ENCODE assay signal across 26 cellular contexts in genomic region chr21:42401820-42402251, GRCh38. TPM values are rescaled to one million over a fixed set of nuclear protein-coding genes. Genes with fewer than 3 reads are reported as not detected.
DNase-seq lines count a peak whose midpoint lies in the region; ATAC-seq, FAIRE-seq and TF ChIP-seq lines count a peak whose summit lies in the region.
"Had no signal": no experiment of that assay in that cellular context is flagged by ENCODE, and none has a peak within 500 bp of the region (broad histone marks: within the 10 kb centered on the region; RNA-seq: fewer than 3 reads in every experiment).

No MANE protein-coding gene starts in this region.

- no peak overlapping the region for H2AFZ ChIP-seq in HepG2 (ENCODE audit: low read length)
- H2AFZ ChIP-seq: PC-9 had no signal

- no peak for ATAC-seq in HepG2
- ATAC-seq in right lobe of liver, result no peak
- ATAC-seq in T-helper 17 cell, result no peak
- ATAC-seq in activated naive CD8-positive, alpha-beta T cell treated with anti-CD3 and anti-CD28 coated beads, Interleukin-2, amount 10 ng/mL, durations not matched to agents 7 days and 5 days (ENCODE audit: low read depth), result no peak
- ATAC-seq in stimulated activated naive CD8-positive, alpha-beta T cell treated with anti-CD3 and anti-CD28 coated beads, Interleukin-15, amount 100 ng/mL, for 72 hours, result no peak
- no peak for ATAC-seq in HG03469 (IDR thresholded peaks at IDR 0.05; ENCODE audit: unreplicated experiment)
- ATAC-seq: heart left ventricle had no signal

- H3K27me3 ChIP-seq in HepG2 (ENCODE audit: control insufficient read depth in 1 of 2, insufficient read depth in 2 of 2, low read length in 2 of 2) (peaks cover 0 to 2% of the 10 kb centered on the region in 2 experiments; a peak in 2 of 5 replicates), right lobe of liver (no peaks in the 10 kb centered on the region), adrenal gland (no peaks in the 10 kb centered on the region)

- TF ChIP-seq POLR2A in HepG2 (IDR thresholded peaks at IDR 0.05; ENCODE audit: insufficient read depth in 1 of 2, low read depth in 2 of 2, low read length in 2 of 2) (no peak), right lobe of liver (IDR thresholded peaks at IDR 0.05) (no peak), adrenal gland (IDR thresholded peaks at IDR 0.05) (no peak)

- DNase-seq in HepG2 (ENCODE audit: low spot score) (no peak), right lobe of liver (no peak), T-helper 17 cell (no peak), adrenal gland (no peak), NCI-H748 (lab: John Stamatoyannopoulos, UW; ENCODE audit: unreplicated experiment) (no peak)
- no peak for DNase-seq in activated naive CD8-positive, alpha-beta T cell treated with anti-CD3 and anti-CD28 coated beads, Interleukin-2, amount 10 ng/mL, durations not matched to agents 7 days and 5 days
- no peak for DNase-seq in stimulated activated naive CD8-positive, alpha-beta T cell treated with anti-CD3 and anti-CD28 coated beads, Interleukin-15, amount 100 ng/mL, for 72 hours
- DNase-seq: activated B cell treated with CpG ODN at 0.5 μM for 24 hours; DMS53; GOT3; heart left ventricle; NCI-H1092; NCI-H2081; PC-9; SIG-M5; stimulated activated CD4-positive, alpha-beta T cell treated with anti-CD3 and anti-CD28 coated beads, Interleukin-1b, Interleukin-23, amount 100 ng/mL, for 48 hours; stimulated activated naive CD4-positive, alpha-beta T cell; tibial artery had no signal

- H3K27ac Mint-ChIP-seq in T-helper 17 cell, result peak overlapping the region; percentile 42
- peak overlapping the region; percentile 89 for H3K27ac Mint-ChIP-seq in activated naive CD8-positive, alpha-beta T cell treated with anti-CD3 and anti-CD28 coated beads, Interleukin-2, amount 10 ng/mL, durations not matched to agents 7 days and 5 days
- peak overlapping the region; percentile 72 to 89 for H3K27ac Mint-ChIP-seq in stimulated activated naive CD8-positive, alpha-beta T cell treated with anti-CD3 and anti-CD28 coated beads, Interleukin-15, amount 100 ng/mL, for 72 hours
- H3K27ac Mint-ChIP-seq: activated B cell treated with CpG ODN at 0.5 μM for 24 hours had no signal

- no peak for TF ChIP-seq EP300 in HepG2 (IDR thresholded peaks at IDR 0.05; ENCODE audit: low read depth in 2 of 2, low read length in 2 of 2)
- TF ChIP-seq EP300 in HepG2 (CRISPR knock-in tag; IDR thresholded peaks at IDR 0.05; ENCODE audit: borderline replicate concordance), result no peak

- no peak overlapping the region for H3K4me2 ChIP-seq in HepG2 (ENCODE audit: low read depth, low read length)
- H3K4me2 ChIP-seq: KMS-11, PC-9 had no signal

- H3K9ac ChIP-seq in HepG2 (ENCODE audit: insufficient read depth, low read depth, low read length), result no peak overlapping the region
- H3K9ac ChIP-seq: KMS-11 had no signal

- H4K20me1 ChIP-seq in HepG2 (ENCODE audit: insufficient read depth, low read length), result no peaks in the 10 kb centered on the region

- H3K36me3 ChIP-seq in HepG2 (replicated peaks in 1 of 2; ENCODE audit: control insufficient read depth in 1 of 2, insufficient read depth in 2 of 2, low read length in 2 of 2) (no peaks in the 10 kb centered on the region), right lobe of liver (no peaks in the 10 kb centered on the region), adrenal gland (replicated peaks in 1 of 2) (no peaks in the 10 kb centered on the region)
- H3K36me3 ChIP-seq: heart left ventricle, prostate gland, tibial artery had no signal

- intact Hi-C loops in HepG2 (cut with micrococcal nuclease; ENCODE audit: unreplicated experiment), result no loop called here
- intact Hi-C loops in right lobe of liver (cut with DNase I), result no loop called here
- intact Hi-C loops in adrenal gland (cut with DNase I), result no loop called here

- POLR2A ChIA-PET in HepG2 (lab: Yijun Ruan, JAX), result interaction anchor here (2.0 kb wide), 1 partner anchor 12 kb away, joined by 5 read pairs; no protein-coding TSS in a partner anchor
- POLR2A ChIA-PET in activated naive CD8-positive, alpha-beta T cell treated with anti-CD3 and anti-CD28 coated beads, Interleukin-2, amount 10 ng/mL, durations not matched to agents 7 days and 5 days (lab: Charles Lee), result interaction anchor here (3.9 to 6.7 kb wide), 2 partner anchors 9 to 19 kb away, joined by 53 to 182 read pairs; no protein-coding TSS in a partner anchor

- peaks cover 44% of the 10 kb centered on the region for H3K4me1 Mint-ChIP-seq in T-helper 17 cell
- peaks cover 50% of the 10 kb centered on the region for H3K4me1 Mint-ChIP-seq in activated naive CD8-positive, alpha-beta T cell treated with anti-CD3 and anti-CD28 coated beads, Interleukin-2, amount 10 ng/mL, durations not matched to agents 7 days and 5 days
- H3K4me1 Mint-ChIP-seq in stimulated activated naive CD8-positive, alpha-beta T cell treated with anti-CD3 and anti-CD28 coated beads, Interleukin-15, amount 100 ng/mL, for 72 hours, result peaks cover 73% of the 10 kb centered on the region

- BruUV-seq in HepG2 (replicated peaks; lab: Mats Ljungman, UMichigan), result no TSS peak

- no peak for TF ChIP-seq RAD21 in HepG2 (CRISPR knock-in tag; IDR thresholded peaks at IDR 0.05)

- H3K27me3 Mint-ChIP-seq in T-helper 17 cell, result no peaks in the 10 kb centered on the region
- no peaks in the 10 kb centered on the region for H3K27me3 Mint-ChIP-seq in activated naive CD8-positive, alpha-beta T cell treated with anti-CD3 and anti-CD28 coated beads, Interleukin-2, amount 10 ng/mL, durations not matched to agents 7 days and 5 days
- no peaks in the 10 kb centered on the region for H3K27me3 Mint-ChIP-seq in stimulated activated naive CD8-positive, alpha-beta T cell treated with anti-CD3 and anti-CD28 coated beads, Interleukin-15, amount 100 ng/mL, for 72 hours

- H3K79me2 ChIP-seq in HepG2 (ENCODE audit: insufficient read depth, low read length), result no peaks in the 10 kb centered on the region

- H3K36me3 Mint-ChIP-seq in T-helper 17 cell (ENCODE audit: low read depth), result peaks cover 7% of the 10 kb centered on the region
- H3K36me3 Mint-ChIP-seq in activated naive CD8-positive, alpha-beta T cell treated with anti-CD3 and anti-CD28 coated beads, Interleukin-2, amount 10 ng/mL, durations not matched to agents 7 days and 5 days, result peaks cover 29% of the 10 kb centered on the region

- TF ChIP-seq CTCF in HepG2 (CRISPR knock-in tag; IDR thresholded peaks at IDR 0.05), result no peak
- TF ChIP-seq CTCF in right lobe of liver (IDR thresholded peaks at IDR 0.05), result no peak
- TF ChIP-seq CTCF in adrenal gland (IDR thresholded peaks at IDR 0.05), result no peak

- no peak for FAIRE-seq in HepG2 (lab: Jason Lieb, UNC)
- FAIRE-seq: bronchial epithelial cell, endothelial cell of umbilical vein had no signal

- H3K27ac ChIP-seq in HepG2 (ENCODE audit: extremely low read length, insufficient read depth, low read length), result no peak overlapping the region
- no peak overlapping the region for H3K27ac ChIP-seq in right lobe of liver
- no peak overlapping the region for H3K27ac ChIP-seq in adrenal gland
- H3K27ac ChIP-seq: heart left ventricle, KMS-11, PC-9, prostate gland, tibial artery had no signal

- H3K9me3 ChIP-seq in HepG2 (ENCODE audit: low read length), result peaks cover 9% of the 10 kb centered on the region
- H3K9me3 ChIP-seq in right lobe of liver, result no peaks in the 10 kb centered on the region
- H3K9me3 ChIP-seq in T-helper 17 cell (ENCODE audit: control insufficient read depth, low read length, poor library complexity, severe bottlenecking), result no peaks in the 10 kb centered on the region
- H3K9me3 ChIP-seq in adrenal gland (replicated peaks in 1 of 3), result no peaks in the 10 kb centered on the region
- H3K9me3 ChIP-seq: prostate gland, tibial artery had no signal

- H3K9me3 Mint-ChIP-seq in activated naive CD8-positive, alpha-beta T cell treated with anti-CD3 and anti-CD28 coated beads, Interleukin-2, amount 10 ng/mL, durations not matched to agents 7 days and 5 days, result peaks cover 6% of the 10 kb centered on the region
- peaks cover 9 to 12% of the 10 kb centered on the region in 2 donors for H3K9me3 Mint-ChIP-seq in stimulated activated naive CD8-positive, alpha-beta T cell treated with anti-CD3 and anti-CD28 coated beads, Interleukin-15, amount 100 ng/mL, for 72 hours
- H3K9me3 Mint-ChIP-seq: neural crest cell had no signal

- WGBS in HepG2 (ENCODE audit: low lambda C conversion rate), result 50% methylated on average over 2 of the region's 2 CpGs
- WGBS in right lobe of liver (ENCODE audit: insufficient coverage, low coverage, low lambda C conversion rate, missing lambda C conversion rate), result 45% methylated on average over 2 of the region's 2 CpGs
- 76 to 82% (median 79%) methylated on average over 2 of the region's 2 CpGs for WGBS in adrenal gland, 4 donors

- peaks cover 38% of the 10 kb centered on the region for H3K4me1 ChIP-seq in HepG2 (ENCODE audit: insufficient read depth, low read length)
- H3K4me1 ChIP-seq in right lobe of liver, result no peaks in the 10 kb centered on the region
- H3K4me1 ChIP-seq in adrenal gland (replicated peaks in 1 of 2), result no peaks in the 10 kb centered on the region
- H3K4me1 ChIP-seq: heart left ventricle, prostate gland, tibial artery had no signal

- no peak overlapping the region for H3K4me3 ChIP-seq in HepG2 (replicated peaks in 1 of 3; ENCODE audit: insufficient read depth in 1 of 3, low read depth in 2 of 3, low read length in 3 of 3)
- H3K4me3 ChIP-seq in right lobe of liver, result no peak overlapping the region
- H3K4me3 ChIP-seq in adrenal gland, result no peak overlapping the region
- H3K4me3 ChIP-seq: heart left ventricle, PC-9, prostate gland, tibial artery had no signal

- in situ Hi-C loops in HepG2 (cut with HindIII; ENCODE audit: extremely low pct_ligation_motif_present, low pct_unique_long_range_greater_than_20kb), result no loop called here

- CTCF ChIA-PET in HepG2 (lab: Yijun Ruan, JAX; ENCODE audit: low intra/inter-chr PET ratio, low total read pairs), result no interaction called here

- peak overlapping the region; percentile 0 for H3K4me3 Mint-ChIP-seq in T-helper 17 cell
- H3K4me3 Mint-ChIP-seq in activated naive CD8-positive, alpha-beta T cell treated with anti-CD3 and anti-CD28 coated beads, Interleukin-2, amount 10 ng/mL, durations not matched to agents 7 days and 5 days, result peak overlapping the region; percentile 74
- peak overlapping the region; percentile 40 to 74 for H3K4me3 Mint-ChIP-seq in stimulated activated naive CD8-positive, alpha-beta T cell treated with anti-CD3 and anti-CD28 coated beads, Interleukin-15, amount 100 ng/mL, for 72 hours
- H3K4me3 Mint-ChIP-seq: activated B cell treated with CpG ODN at 0.5 μM for 24 hours, neural crest cell had no signal

RNA-seq across cellular contexts. Expression of gene UBASH3A, which starts 1.9 kb away (rescaled TPM):
- total RNA-seq in HepG2 (2016; rRNA removed; fragmentation: Illumina TruSeq; extraction: Trizol) (not detected in 2 replicates), right lobe of liver (under 1 TPM; 0.12 to 0.50 (median 0.15) TPM), T-helper 17 cell (10 to 100 TPM; 49.5 to 50.3 TPM), adrenal gland (1 to 10 TPM in 1 of 8 donors, under 1 TPM in 6, not detected in 1; 0.21 to 1.2 (median 0.43) TPM)
- not detected in 2 replicates for total RNA-seq in HepG2 (2016; cell fraction: cytosol; rRNA removed; fragmentation: Illumina TruSeq; extraction: Trizol; ENCODE audit: low read depth)
- not detected in 2 replicates for total RNA-seq in HepG2 (2016; cell fraction: insoluble cytoplasmic fraction; rRNA removed; fragmentation: Illumina TruSeq; extraction: Trizol)
- not detected in 2 replicates for total RNA-seq in HepG2 (2016; cell fraction: membrane; rRNA removed; fragmentation: Illumina TruSeq; extraction: Trizol)
- not detected in 2 replicates for total RNA-seq in HepG2 (2016; cell fraction: nucleus; rRNA removed; fragmentation: Illumina TruSeq; extraction: Trizol)
- polyA plus RNA-seq in HepG2 (2011; rRNA removed) (0.03 TPM in 1 of 2 replicates, not detected in the other), adrenal gland (under 1 TPM; 0.09 to 0.88 (median 0.44) TPM)
- not detected in 2 replicates for polyA plus RNA-seq in HepG2 (2011; cell fraction: cytosol; rRNA removed)
- polyA plus RNA-seq in HepG2 (2011; cell fraction: nucleus; rRNA removed), result 0.14 TPM in 1 of 2 replicates, not detected in the other
- not detected in 2 replicates for polyA plus RNA-seq in HepG2 (2012)
- not detected in 2 replicates for polyA plus RNA-seq in HepG2 (2016; cell fraction: cytosol; fragmentation: Illumina TruSeq; extraction: Trizol; ENCODE audit: low read depth)
- polyA plus RNA-seq in HepG2 (2016; cell fraction: insoluble cytoplasmic fraction; fragmentation: Illumina TruSeq; extraction: Trizol; ENCODE audit: low read depth), result not detected in 2 replicates
- polyA plus RNA-seq in HepG2 (2016; cell fraction: membrane; fragmentation: Illumina TruSeq; extraction: Trizol; ENCODE audit: low read depth), result not detected in 2 replicates
- not detected in 2 replicates for polyA plus RNA-seq in HepG2 (2016; cell fraction: nucleus; fragmentation: Illumina TruSeq; extraction: Trizol; ENCODE audit: insufficient read depth, low read depth)
- 0.05 and 0.24 TPM in 2 replicates for polyA minus RNA-seq in HepG2 (2011; rRNA and poly(A)+ RNA removed; ENCODE audit: low replicate concordance)
- not detected in 2 replicates for polyA minus RNA-seq in HepG2 (2011; cell fraction: cytosol; rRNA and poly(A)+ RNA removed)
- polyA minus RNA-seq in HepG2 (2011; cell fraction: nucleus; rRNA and poly(A)+ RNA removed), result not detected in 2 replicates
- total RNA-seq in activated naive CD8-positive, alpha-beta T cell treated with anti-CD3 and anti-CD28 coated beads, Interleukin-2, amount 10 ng/mL, durations not matched to agents 7 days and 5 days, result 10 to 100 TPM; 77.8 to 80.2 TPM
- total RNA-seq: activated B cell treated with CpG ODN at 0.5 μM for 24 hours, bronchial epithelial cell, endothelial cell of umbilical vein, HT-29, neural crest cell, PC-9 had no signal
- polyA plus RNA-seq: endothelial cell of umbilical vein had no signal

RNA-seq across cellular contexts. Expression of gene TMPRSS3, which starts 6.0 kb away (rescaled TPM):
- total RNA-seq in HepG2 (2016; rRNA removed; fragmentation: Illumina TruSeq; extraction: Trizol) (2.8 and 3.5 TPM in 2 replicates), right lobe of liver (under 1 TPM; 0.22 to 0.97 (median 0.71) TPM), T-helper 17 cell (1 to 10 TPM; 2.8 to 4.5 TPM), adrenal gland (1 to 10 TPM in 3 of 8 donors, under 1 TPM in 4, not detected in 1; 0.14 to 2.9 (median 0.78) TPM)
- total RNA-seq in HepG2 (2016; cell fraction: cytosol; rRNA removed; fragmentation: Illumina TruSeq; extraction: Trizol; ENCODE audit: low read depth), result 3.0 and 3.4 TPM in 2 replicates
- total RNA-seq in HepG2 (2016; cell fraction: insoluble cytoplasmic fraction; rRNA removed; fragmentation: Illumina TruSeq; extraction: Trizol), result 3.4 and 4.2 TPM in 2 replicates
- 4.9 and 6.4 TPM in 2 replicates for total RNA-seq in HepG2 (2016; cell fraction: membrane; rRNA removed; fragmentation: Illumina TruSeq; extraction: Trizol)
- 2.5 and 3.0 TPM in 2 replicates for total RNA-seq in HepG2 (2016; cell fraction: nucleus; rRNA removed; fragmentation: Illumina TruSeq; extraction: Trizol)
- polyA plus RNA-seq in HepG2 (2011; rRNA removed) (16.9 and 17.8 TPM in 2 replicates), adrenal gland (under 1 TPM in 2 of 3 donors, not detected in 1; 0.18 to 0.37 TPM)
- 14.6 and 15.1 TPM in 2 replicates for polyA plus RNA-seq in HepG2 (2011; cell fraction: cytosol; rRNA removed)
- polyA plus RNA-seq in HepG2 (2011; cell fraction: nucleus; rRNA removed), result 14.6 and 14.7 TPM in 2 replicates
- polyA plus RNA-seq in HepG2 (2012), result 3.3 and 13.6 TPM in 2 replicates
- polyA plus RNA-seq in HepG2 (2016; cell fraction: cytosol; fragmentation: Illumina TruSeq; extraction: Trizol; ENCODE audit: low read depth), result 3.5 and 4.6 TPM in 2 replicates
- 4.4 and 4.5 TPM in 2 replicates for polyA plus RNA-seq in HepG2 (2016; cell fraction: insoluble cytoplasmic fraction; fragmentation: Illumina TruSeq; extraction: Trizol; ENCODE audit: low read depth)
- polyA plus RNA-seq in HepG2 (2016; cell fraction: membrane; fragmentation: Illumina TruSeq; extraction: Trizol; ENCODE audit: low read depth), result 4.1 and 5.4 TPM in 2 replicates
- polyA plus RNA-seq in HepG2 (2016; cell fraction: nucleus; fragmentation: Illumina TruSeq; extraction: Trizol; ENCODE audit: insufficient read depth, low read depth), result 2.8 and 4.3 TPM in 2 replicates
- polyA minus RNA-seq in HepG2 (2011; rRNA and poly(A)+ RNA removed; ENCODE audit: low replicate concordance), result 16.7 and 58.0 TPM in 2 replicates
- 4.6 and 6.1 TPM in 2 replicates for polyA minus RNA-seq in HepG2 (2011; cell fraction: cytosol; rRNA and poly(A)+ RNA removed)
- 7.6 and 14.0 TPM in 2 replicates for polyA minus RNA-seq in HepG2 (2011; cell fraction: nucleus; rRNA and poly(A)+ RNA removed)
- total RNA-seq in activated naive CD8-positive, alpha-beta T cell treated with anti-CD3 and anti-CD28 coated beads, Interleukin-2, amount 10 ng/mL, durations not matched to agents 7 days and 5 days, result 10 to 100 TPM in 1 of 2 experiments, 1 to 10 TPM in 1; 7.8 to 10.7 TPM
- total RNA-seq: activated B cell treated with CpG ODN at 0.5 μM for 24 hours, endothelial cell of umbilical vein, mesenteric fat pad, neural crest cell had no signal
- polyA plus RNA-seq: endothelial cell of umbilical vein, heart left ventricle had no signal

RNA-seq across cellular contexts. Expression of gene TFF1, which starts 35.5 kb away (rescaled TPM):
- total RNA-seq in HepG2 (2016; rRNA removed; fragmentation: Illumina TruSeq; extraction: Trizol) (0.24 TPM in 1 of 2 replicates, not detected in the other), right lobe of liver (not detected), T-helper 17 cell (not detected), adrenal gland (under 1 TPM in 1 of 8 donors, not detected in 7; 0.72 TPM)
- 0.61 and 1.5 TPM in 2 replicates for total RNA-seq in HepG2 (2016; cell fraction: cytosol; rRNA removed; fragmentation: Illumina TruSeq; extraction: Trizol; ENCODE audit: low read depth)
- total RNA-seq in HepG2 (2016; cell fraction: insoluble cytoplasmic fraction; rRNA removed; fragmentation: Illumina TruSeq; extraction: Trizol), result 0.32 and 0.42 TPM in 2 replicates
- total RNA-seq in HepG2 (2016; cell fraction: membrane; rRNA removed; fragmentation: Illumina TruSeq; extraction: Trizol), result 0.40 TPM in 1 of 2 replicates, not detected in the other
- total RNA-seq in HepG2 (2016; cell fraction: nucleus; rRNA removed; fragmentation: Illumina TruSeq; extraction: Trizol), result 1.5 TPM in 1 of 2 replicates, not detected in the other
- polyA plus RNA-seq in HepG2 (2011; rRNA removed) (19.4 and 47.1 TPM in 2 replicates), adrenal gland (1 to 10 TPM in 1 of 3 donors, not detected in 2; 1.5 TPM)
- polyA plus RNA-seq in HepG2 (2011; cell fraction: cytosol; rRNA removed), result 45.3 and 80.6 TPM in 2 replicates
- polyA plus RNA-seq in HepG2 (2011; cell fraction: nucleus; rRNA removed), result 4.4 and 17.6 TPM in 2 replicates
- polyA plus RNA-seq in HepG2 (2012), result 19.3 and 58.1 TPM in 2 replicates
- 0.68 TPM in 2 replicates for polyA plus RNA-seq in HepG2 (2016; cell fraction: cytosol; fragmentation: Illumina TruSeq; extraction: Trizol; ENCODE audit: low read depth)
- 0.52 TPM in 1 of 2 replicates, not detected in the other for polyA plus RNA-seq in HepG2 (2016; cell fraction: insoluble cytoplasmic fraction; fragmentation: Illumina TruSeq; extraction: Trizol; ENCODE audit: low read depth)
- polyA plus RNA-seq in HepG2 (2016; cell fraction: membrane; fragmentation: Illumina TruSeq; extraction: Trizol; ENCODE audit: low read depth), result not detected in 2 replicates
- polyA plus RNA-seq in HepG2 (2016; cell fraction: nucleus; fragmentation: Illumina TruSeq; extraction: Trizol; ENCODE audit: insufficient read depth, low read depth), result 2.2 TPM in 1 of 2 replicates, not detected in the other
- 9.8 and 15.5 TPM in 2 replicates for polyA minus RNA-seq in HepG2 (2011; rRNA and poly(A)+ RNA removed; ENCODE audit: low replicate concordance)
- polyA minus RNA-seq in HepG2 (2011; cell fraction: cytosol; rRNA and poly(A)+ RNA removed), result 9.1 and 13.9 TPM in 2 replicates
- polyA minus RNA-seq in HepG2 (2011; cell fraction: nucleus; rRNA and poly(A)+ RNA removed), result 1.3 and 4.1 TPM in 2 replicates
- total RNA-seq in activated naive CD8-positive, alpha-beta T cell treated with anti-CD3 and anti-CD28 coated beads, Interleukin-2, amount 10 ng/mL, durations not matched to agents 7 days and 5 days, result not detected
- total RNA-seq: activated B cell treated with CpG ODN at 0.5 μM for 24 hours, bronchial epithelial cell, endothelial cell of umbilical vein, heart left ventricle, mesenteric fat pad, neural crest cell had no signal
- polyA plus RNA-seq: endothelial cell of umbilical vein, heart left ventricle had no signal

RNA-seq across cellular contexts. Expression of gene TFF2, which starts 51.0 kb away (rescaled TPM):
- total RNA-seq in HepG2 (2016; rRNA removed; fragmentation: Illumina TruSeq; extraction: Trizol), result not detected in 2 replicates
- not detected in 2 replicates for total RNA-seq in HepG2 (2016; cell fraction: cytosol; rRNA removed; fragmentation: Illumina TruSeq; extraction: Trizol; ENCODE audit: low read depth)
- total RNA-seq in HepG2 (2016; cell fraction: insoluble cytoplasmic fraction; rRNA removed; fragmentation: Illumina TruSeq; extraction: Trizol), result not detected in 2 replicates
- total RNA-seq in HepG2 (2016; cell fraction: membrane; rRNA removed; fragmentation: Illumina TruSeq; extraction: Trizol), result not detected in 2 replicates
- not detected in 2 replicates for total RNA-seq in HepG2 (2016; cell fraction: nucleus; rRNA removed; fragmentation: Illumina TruSeq; extraction: Trizol)
- 1.5 and 1.6 TPM in 2 replicates for polyA plus RNA-seq in HepG2 (2011; rRNA removed)
- polyA plus RNA-seq in HepG2 (2011; cell fraction: cytosol; rRNA removed), result 0.50 and 1.2 TPM in 2 replicates
- polyA plus RNA-seq in HepG2 (2011; cell fraction: nucleus; rRNA removed), result 0.58 and 0.73 TPM in 2 replicates
- 0.23 and 0.47 TPM in 2 replicates for polyA plus RNA-seq in HepG2 (2012)
- not detected in 2 replicates for polyA plus RNA-seq in HepG2 (2016; cell fraction: cytosol; fragmentation: Illumina TruSeq; extraction: Trizol; ENCODE audit: low read depth)
- polyA plus RNA-seq in HepG2 (2016; cell fraction: insoluble cytoplasmic fraction; fragmentation: Illumina TruSeq; extraction: Trizol; ENCODE audit: low read depth), result not detected in 2 replicates
- not detected in 2 replicates for polyA plus RNA-seq in HepG2 (2016; cell fraction: membrane; fragmentation: Illumina TruSeq; extraction: Trizol; ENCODE audit: low read depth)
- polyA plus RNA-seq in HepG2 (2016; cell fraction: nucleus; fragmentation: Illumina TruSeq; extraction: Trizol; ENCODE audit: insufficient read depth, low read depth), result not detected in 2 replicates
- 0.91 TPM in 1 of 2 replicates, not detected in the other for polyA minus RNA-seq in HepG2 (2011; rRNA and poly(A)+ RNA removed; ENCODE audit: low replicate concordance)
- not detected in 2 replicates for polyA minus RNA-seq in HepG2 (2011; cell fraction: cytosol; rRNA and poly(A)+ RNA removed)
- polyA minus RNA-seq in HepG2 (2011; cell fraction: nucleus; rRNA and poly(A)+ RNA removed), result not detected in 2 replicates
- total RNA-seq in right lobe of liver, result under 1 TPM in 4 of 6 experiments, not detected in 2; 0.29 to 0.61 (median 0.49) TPM
- total RNA-seq in T-helper 17 cell, result not detected
- not detected for total RNA-seq in activated naive CD8-positive, alpha-beta T cell treated with anti-CD3 and anti-CD28 coated beads, Interleukin-2, amount 10 ng/mL, durations not matched to agents 7 days and 5 days
- not detected for total RNA-seq in adrenal gland
- polyA plus RNA-seq in adrenal gland, result under 1 TPM in 1 of 3 donors, not detected in 2; 0.17 TPM
- total RNA-seq: activated B cell treated with CpG ODN at 0.5 μM for 24 hours, bronchial epithelial cell, endothelial cell of umbilical vein, heart left ventricle, mesenteric fat pad, neural crest cell, prostate gland had no signal
- polyA plus RNA-seq: endothelial cell of umbilical vein, heart left ventricle had no signal

Comparison
In these comparisons a context has a peak if more than half of its experiments do, and no peak if none do; other contexts are left out.
1. H3K4me3 Mint-ChIP-seq: peak in every context shown above with its lines; median percentile 74 in activated naive CD8-positive, alpha-beta T cell treated with anti-CD3 and anti-CD28 coated beads, Interleukin-2, amount 10 ng/mL, durations not matched to agents 7 days and 5 days; 57 in stimulated activated naive CD8-positive, alpha-beta T cell treated with anti-CD3 and anti-CD28 coated beads, Interleukin-15, amount 100 ng/mL, for 72 hours; 0 in T-helper 17 cell.
2. RNA of gene UBASH3A, which starts 1.9 kb away (total RNA-seq): 77.8 to 80.2 TPM in activated naive CD8-positive, alpha-beta T cell treated with anti-CD3 and anti-CD28 coated beads, Interleukin-2, amount 10 ng/mL, durations not matched to agents 7 days and 5 days and 49.5 to 50.3 TPM in T-helper 17 cell; 0.21 to 1.2 TPM in adrenal gland, 0.12 to 0.50 TPM in right lobe of liver and not detected in HepG2; every median in the first group is over 10 times any median in the second.
3. Peak in every context shown above with its lines, with median percentiles within 50 percentile points of each other: H3K27ac Mint-ChIP-seq.